ENCODE assay signal across 22 cellular contexts in genomic region chrX:50098749-50099148, GRCh38.
A peak's percentile ranks its signal among the peaks of the same experiment; 100 is the strongest.
DNase-seq lines count a peak whose midpoint lies in the region; ATAC-seq, FAIRE-seq and TF ChIP-seq lines count a peak whose summit lies in the region.
"Had no signal": no experiment of that assay in that cellular context is flagged by ENCODE, and none has a peak within 500 bp of the region (broad histone marks: within the 10 kb centered on the region; RNA-seq: fewer than 3 reads in every experiment).

No MANE protein-coding gene starts in this region.

- BruUV-seq in HepG2 (replicated peaks; lab: Mats Ljungman, UMichigan): no TSS peak
- BruUV-seq in K562 (replicated peaks; lab: Mats Ljungman, UMichigan): no TSS peak

- peak overlapping the region; percentile 35 for H4K91ac ChIP-seq in trophoblast cell (ENCODE audit: low read depth, low read length)

- TF ChIP-seq POLR2A in HepG2 (IDR thresholded peaks at IDR 0.05; ENCODE audit: insufficient read depth in 1 of 2, low read depth in 2 of 2, low read length in 2 of 2) (no peak), right lobe of liver (IDR thresholded peaks at IDR 0.05) (no peak), K562 (conservative IDR thresholded peaks at IDR 0.05) (no peak)

- H3K9me3 ChIP-seq in HepG2 (ENCODE audit: low read length) (no peaks in the 10 kb centered on the region), right lobe of liver (no peaks in the 10 kb centered on the region), K562 (replicated peaks; ENCODE audit: control insufficient read depth, insufficient read depth, low read depth, low read length) (no peaks in the 10 kb centered on the region), trophoblast cell (ENCODE audit: insufficient read depth, low read depth, low read length) (no peaks in the 10 kb centered on the region)
- H3K9me3 ChIP-seq: BE2C, BLaER1 had no signal

- CTCF ChIA-PET in HepG2 (lab: Yijun Ruan, JAX; ENCODE audit: low intra/inter-chr PET ratio, low total read pairs): interaction anchor here (4.2 kb wide), 1 partner anchor 105 kb away, joined by 45 read pairs; the partner anchor contains the start of gene CCNB3
- CTCF ChIA-PET in K562 (lab: Yijun Ruan, JAX; ENCODE audit: low intra/inter-chr PET ratio): interaction anchor here (1.5 kb wide), 1 partner anchor 105 kb away, joined by 5 read pairs; the partner anchor contains the start of gene CCNB3

- no peak overlapping the region for H2BK5ac ChIP-seq in trophoblast cell (ENCODE audit: low read depth, low read length, poor library complexity)

- no peak for TF ChIP-seq EP300 in HepG2 (IDR thresholded peaks at IDR 0.05; ENCODE audit: low read depth in 2 of 2, low read length in 2 of 2)
- no peak for TF ChIP-seq EP300 in HepG2 (CRISPR knock-in tag; IDR thresholded peaks at IDR 0.05; ENCODE audit: borderline replicate concordance)
- no peak for TF ChIP-seq EP300 in K562 (IDR thresholded peaks at IDR 0.05; ENCODE audit: low read length)

- H4K20me1 ChIP-seq in HepG2 (ENCODE audit: insufficient read depth, low read length): no peaks in the 10 kb centered on the region
- no peaks in the 10 kb centered on the region for H4K20me1 ChIP-seq in K562 (replicated peaks; ENCODE audit: control insufficient read depth, insufficient read depth, low read length)

- H4K12ac ChIP-seq in trophoblast cell (ENCODE audit: low read depth, low read length): no peak overlapping the region

- no peak overlapping the region for H4K8ac ChIP-seq in trophoblast cell (ENCODE audit: low read depth, low read length)

- H3K36me3 ChIP-seq in HepG2 (replicated peaks in 1 of 2; ENCODE audit: control insufficient read depth in 1 of 2, insufficient read depth in 2 of 2, low read length in 2 of 2) (no peaks in the 10 kb centered on the region), right lobe of liver (no peaks in the 10 kb centered on the region), K562 (ENCODE audit: control insufficient read depth, insufficient read depth, low read length) (no peaks in the 10 kb centered on the region), trophoblast cell (ENCODE audit: control insufficient read depth in 1 of 2, insufficient read depth in 2 of 2, low read length in 2 of 2) (peaks cover 0 to 1% of the 10 kb centered on the region in 2 experiments)
- H3K36me3 ChIP-seq: BE2C, BLaER1 had no signal

- no peak overlapping the region for H2AK5ac ChIP-seq in trophoblast cell (ENCODE audit: low read length)

- no peak overlapping the region for H2BK12ac ChIP-seq in trophoblast cell (ENCODE audit: low read length)

- H3K9me1 ChIP-seq in K562 (ENCODE audit: control insufficient read depth, insufficient read depth, low read length): no peaks in the 10 kb centered on the region

- H3K9ac ChIP-seq in HepG2 (ENCODE audit: insufficient read depth, low read depth, low read length) (no peak overlapping the region), K562 (ENCODE audit: insufficient read depth in 1 of 2, low read depth in 2 of 2, low read length in 2 of 2) (no peak overlapping the region), trophoblast cell (ENCODE audit: low read length) (no peak overlapping the region)
- H3K9ac ChIP-seq: BLaER1 had no signal

- TF ChIP-seq CTCF in HepG2 (CRISPR knock-in tag; IDR thresholded peaks at IDR 0.05) (no peak), right lobe of liver (IDR thresholded peaks at IDR 0.05) (no peak), K562 (IDR thresholded peaks at IDR 0.05 in 2 of 3, conservative IDR thresholded peaks at IDR 0.05 in 1 of 3; ENCODE audit: insufficient read depth in 2 of 3, low read depth in 1 of 3, low read length in 3 of 3) (no peak)

- H3K27ac ChIP-seq in HepG2 (ENCODE audit: extremely low read length, insufficient read depth, low read length) (no peak overlapping the region), right lobe of liver (no peak overlapping the region), K562 (ENCODE audit: extremely low read depth, low read depth, low read length) (no peak overlapping the region), trophoblast cell (ENCODE audit: low read depth, low read length) (no peak overlapping the region)
- H3K27ac ChIP-seq: 22Rv1, BLaER1 had no signal

- no peak overlapping the region for H3K4me2 ChIP-seq in HepG2 (ENCODE audit: low read depth, low read length)
- H3K4me2 ChIP-seq in K562 (ENCODE audit: insufficient read depth, low read length): no peak overlapping the region
- no peak overlapping the region for H3K4me2 ChIP-seq in trophoblast cell (ENCODE audit: low read length)
- H3K4me2 ChIP-seq: BLaER1 had no signal

- no peak overlapping the region for H3K14ac ChIP-seq in trophoblast cell (ENCODE audit: low read length)

- H3K4ac ChIP-seq in trophoblast cell (ENCODE audit: low read depth, low read length): no peak overlapping the region

- H3K4me1 ChIP-seq in HepG2 (ENCODE audit: insufficient read depth, low read length) (peaks cover 8% of the 10 kb centered on the region), right lobe of liver (no peaks in the 10 kb centered on the region), K562 (replicated peaks in 1 of 2; ENCODE audit: control insufficient read depth in 2 of 2, insufficient read depth in 2 of 2, low read length in 2 of 2) (no peaks in the 10 kb centered on the region), trophoblast cell (ENCODE audit: control insufficient read depth in 1 of 2, insufficient read depth in 2 of 2, low read length in 2 of 2) (peaks cover 0 to 4% of the 10 kb centered on the region in 2 experiments)

- POLR2A ChIA-PET in HepG2 (lab: Yijun Ruan, JAX) (no interaction called here), K562 (lab: Yijun Ruan, JAX) (no interaction called here)

- TF ChIP-seq RAD21 in HepG2 (CRISPR knock-in tag; IDR thresholded peaks at IDR 0.05): no peak
- TF ChIP-seq RAD21 in K562 (CRISPR knock-in tag; conservative IDR thresholded peaks at IDR 0.05 in 1 of 2, IDR thresholded peaks at IDR 0.05 in 1 of 2): no peak

- WGBS in HepG2 (ENCODE audit: low lambda C conversion rate): 100% methylated on average over 5 of the region's 5 CpGs
- 75% methylated on average over 5 of the region's 5 CpGs for WGBS in right lobe of liver (ENCODE audit: insufficient coverage, low coverage, low lambda C conversion rate, missing lambda C conversion rate)
- 34% methylated on average over 4 of the region's 5 CpGs for WGBS in K562 (ENCODE audit: insufficient coverage, low coverage, missing lambda C conversion rate)
- no CpG with 5 or more reads among the region's 5 CpGs for WGBS in trophoblast cell (ENCODE audit: extremely low coverage, insufficient coverage, insufficient read length)

- H3K79me1 ChIP-seq in trophoblast cell (ENCODE audit: low read length): peaks cover 10% of the 10 kb centered on the region

- H3K18ac ChIP-seq in trophoblast cell (ENCODE audit: low read length): no peak overlapping the region

- FAIRE-seq in HepG2 (lab: Jason Lieb, UNC): no peak
- no peak for FAIRE-seq in K562 (lab: Jason Lieb, UNC)
- FAIRE-seq: D721Med, G401.6, GM12891, GM19239 had no signal

- ATAC-seq in HepG2 (no peak), right lobe of liver (no peak), K562 (no peak), HG03097 (IDR thresholded peaks at IDR 0.05; ENCODE audit: low FRiP score, unreplicated experiment) (no peak), HG03571 (IDR thresholded peaks at IDR 0.05; ENCODE audit: unreplicated experiment) (no peak)

- in situ Hi-C loops in HepG2 (cut with HindIII; ENCODE audit: extremely low pct_ligation_motif_present, low pct_unique_long_range_greater_than_20kb): no loop called here
- in situ Hi-C loops in K562 (cut with MboI): loop anchor here (10.0 kb wide), 1 partner anchor 184 kb away; no protein-coding TSS in a partner anchor

- H3K23ac ChIP-seq in trophoblast cell (ENCODE audit: low read length): no peak overlapping the region

- H2BK120ac ChIP-seq in trophoblast cell (ENCODE audit: insufficient read depth, low read length, poor library complexity): no peak overlapping the region

- no peak overlapping the region for H2AFZ ChIP-seq in HepG2 (ENCODE audit: low read length)
- no peak overlapping the region for H2AFZ ChIP-seq in K562 (ENCODE audit: low read depth, low read length)
- no peak overlapping the region for H2AFZ ChIP-seq in trophoblast cell (ENCODE audit: insufficient read depth, low read length, poor library complexity)

- no peak overlapping the region for H3K4me3 ChIP-seq in HepG2 (replicated peaks in 1 of 3; ENCODE audit: insufficient read depth in 1 of 3, low read depth in 2 of 3, low read length in 3 of 3)
- no peak overlapping the region for H3K4me3 ChIP-seq in right lobe of liver
- H3K4me3 ChIP-seq in K562: no peak overlapping the region
- no peak overlapping the region for H3K4me3 ChIP-seq in trophoblast cell (ENCODE audit: low read depth, low read length)
- H3K4me3 ChIP-seq: BLaER1 had no signal

- H3K27me3 ChIP-seq in HepG2 (ENCODE audit: control insufficient read depth in 1 of 2, insufficient read depth in 2 of 2, low read length in 2 of 2) (no peaks in the 10 kb centered on the region), right lobe of liver (no peaks in the 10 kb centered on the region), K562 (ENCODE audit: control insufficient read depth in 2 of 2, insufficient read depth in 2 of 2, low read length in 2 of 2) (no peaks in the 10 kb centered on the region), trophoblast cell (ENCODE audit: insufficient read depth, low read length) (no peaks in the 10 kb centered on the region)
- H3K27me3 ChIP-seq: BE2C had no signal

- H3K79me2 ChIP-seq in HepG2 (ENCODE audit: insufficient read depth, low read length) (no peaks in the 10 kb centered on the region), K562 (ENCODE audit: control insufficient read depth, insufficient read depth, low read length) (no peaks in the 10 kb centered on the region), trophoblast cell (ENCODE audit: control insufficient read depth, insufficient read depth, low read length, poor library complexity) (no peaks in the 10 kb centered on the region)

- intact Hi-C loops in HepG2 (cut with micrococcal nuclease; ENCODE audit: unreplicated experiment): loop anchor here (1.0 kb wide), 1 partner anchor 102 kb away; no protein-coding TSS in a partner anchor
- intact Hi-C loops in right lobe of liver (cut with DNase I): no loop called here
- intact Hi-C loops in K562 (cut with micrococcal nuclease): no loop called here

- DNase-seq in HepG2 (ENCODE audit: low spot score) (no peak), right lobe of liver (no peak), K562 (ENCODE audit: extremely low read depth in 1 of 4, low spot score in 3 of 4) (no peak), trophoblast cell (no peak)
- DNase-seq: ACHN; BE2C; C1 segment of cervical spinal cord; Calu3; CD4-positive, alpha-beta memory T cell; CD4-positive, CD25-positive, alpha-beta regulatory T cell; CD8-positive, alpha-beta memory T cell; COR-L47; DMS79 treated with DMSO at 0.1 percent for 48 hours; GF-D8 had no signal

TF ChIP-seq in HepG2, 621 proteins besides CTCF, POLR2A, EP300 and RAD21:
- peak; percentile 71 for TF ChIP-seq ZNF629 (CRISPR knock-in tag; conservative IDR thresholded peaks at IDR 0.05)
- no peak for TF ChIP-seq SMARCE1 (IDR thresholded peaks at IDR 0.05; ENCODE audit: borderline replicate concordance)

TF ChIP-seq in K562, 482 proteins besides CTCF, POLR2A, EP300 and RAD21 (continues in another document):
- no peak for TF ChIP-seq SMAD1 (IDR thresholded peaks at IDR 0.05; ENCODE audit: low read depth, low read length, partially characterized antibody)
- 0 out of 2 replicates have a peak, but pooled peaks have one; percentile 31 for TF ChIP-seq ADNP (tag; IDR thresholded peaks at IDR 0.05)
- no peak for TF ChIP-seq ELF1 (tag; IDR thresholded peaks at IDR 0.05)

Comparison
In these comparisons a context has a peak if more than half of its experiments do, and no peak if none do; other contexts are left out.
1. Of the 241 proteins assayed by ChIP-seq in both HepG2 and K562: peak only in HepG2: none; only in K562: ADNP; in both: none; in neither: 240.